Comparison of ENCODE assay signal across 1 cellular context in the genomic region with DNA sequence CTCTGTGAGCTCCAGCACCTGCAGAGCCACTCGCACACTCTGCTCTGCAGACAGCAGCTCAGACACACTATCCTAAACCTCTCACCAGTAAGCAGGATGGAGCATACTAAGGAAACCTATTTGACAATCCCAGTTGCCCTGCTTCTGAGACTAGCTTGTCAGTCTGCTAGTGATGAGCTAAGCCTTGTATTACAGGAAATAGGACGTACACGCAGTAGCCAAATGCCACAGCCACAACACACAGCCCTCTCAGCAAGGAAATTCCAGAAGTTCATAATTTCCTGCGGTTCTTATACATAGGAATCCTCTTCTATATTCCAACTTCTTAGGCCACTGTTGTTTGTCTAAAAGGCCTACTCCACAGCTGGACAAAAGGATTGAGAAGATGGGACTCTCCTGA.
TF ChIP-seq lines count a peak whose summit lies in the region.

No MANE protein-coding gene starts in this region.

TF ChIP-seq in IMR-90, 13 proteins besides CTCF, POLR2A, EP300 and RAD21:
- TF ChIP-seq RCOR1 (IDR thresholded peaks at IDR 0.05; ENCODE audit: insufficient replicate concordance, low read length) = no peak
TF ChIP-seq in IMR-90: peak in this region for 0.
